ENCODE assay signal across 9 cellular contexts in the genomic region with DNA sequence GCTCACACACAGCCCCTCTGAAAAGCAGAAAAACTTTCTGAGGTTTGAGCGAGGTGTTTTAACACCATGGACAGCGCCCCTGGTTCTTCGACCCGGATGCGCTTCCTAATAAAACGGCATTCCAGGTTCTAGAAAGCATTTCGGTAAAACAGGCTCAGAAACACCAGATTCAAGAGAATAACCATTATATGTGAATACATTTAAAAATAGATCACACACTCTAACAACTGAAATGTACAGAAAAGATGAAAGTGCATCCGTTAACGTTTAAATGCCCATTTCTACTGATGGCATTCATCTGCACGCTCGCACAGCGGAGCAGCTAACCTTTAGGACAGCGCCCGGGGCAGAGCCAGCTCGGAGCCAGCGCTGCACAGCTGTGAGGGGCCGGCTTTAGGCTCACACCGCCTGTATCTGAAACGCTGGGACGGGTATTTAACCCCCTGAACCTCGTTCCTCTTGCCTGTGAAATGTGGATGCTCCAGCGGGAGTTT. TPM values are rescaled to one million over a fixed set of nuclear protein-coding genes. Genes with fewer than 3 reads are reported as not detected.
DNase-seq lines count a peak whose midpoint lies in the region; ATAC-seq and TF ChIP-seq lines count a peak whose summit lies in the region.
"Had no signal": no experiment of that assay in that cellular context is flagged by ENCODE, and none has a peak within 500 bp of the region (broad histone marks: within the 10 kb centered on the region; RNA-seq: fewer than 3 reads in every experiment).

No MANE protein-coding gene starts in this region.

- BruUV-seq in PC-9 (replicated peaks; lab: Mats Ljungman, UMichigan) = no TSS peak

- H3K9ac ChIP-seq in duodenal mucosa (ENCODE audit: low read depth in 1 of 2, low read length in 2 of 2) (no peak overlapping the region), liver (ENCODE audit: low read depth in 1 of 2, low read length in 2 of 2) (no peak overlapping the region)

- no peak for DNase-seq in Right ventricle myocardium superior
- no peak for DNase-seq in cardiac septum (ENCODE audit: low spot score)
- DNase-seq in upper lobe of right lung = no peak
- no peak for DNase-seq in germinal center (ENCODE audit: low spot score)
- no peak for DNase-seq in MV-4-11 (lab: John Stamatoyannopoulos, UW)
- no peak for DNase-seq in PC-9
- DNase-seq: Calu3 had no signal

- H3K9me3 ChIP-seq in duodenal mucosa (ENCODE audit: control insufficient read depth in 1 of 2, low read length in 2 of 2) (no peaks in the 10 kb centered on the region), liver (ENCODE audit: control insufficient read depth in 4 of 4, low read length in 3 of 4) (no peaks in the 10 kb centered on the region), upper lobe of right lung (no peaks in the 10 kb centered on the region), PC-9 (ENCODE audit: insufficient read depth, low read depth) (no peaks in the 10 kb centered on the region)

- H3K4me2 ChIP-seq in PC-9 = no peak overlapping the region

- POLR2A ChIA-PET in PC-9 (lab: Charles Lee; ENCODE audit: unreplicated experiment) = no interaction called here

- H3K4me1 ChIP-seq in duodenal mucosa (ENCODE audit: control insufficient read depth in 1 of 2, insufficient read depth in 2 of 2, low read length in 2 of 2) = no peaks in the 10 kb centered on the region
- peaks cover 0 to 6% (median 4%) of the 10 kb centered on the region in 4 donors for H3K4me1 ChIP-seq in liver (ENCODE audit: control insufficient read depth in 4 of 4, insufficient read depth in 4 of 4, low read length in 3 of 4)
- H3K4me1 ChIP-seq in upper lobe of right lung = peaks cover 3% of the 10 kb centered on the region
- no peaks in the 10 kb centered on the region for H3K4me1 ChIP-seq in PC-9 (replicated peaks; ENCODE audit: insufficient read depth)

- H4K20me1 ChIP-seq in PC-9 (ENCODE audit: insufficient read depth) = peaks cover 5% of the 10 kb centered on the region

- no peak for TF ChIP-seq CTCF in liver (IDR thresholded peaks at IDR 0.05; ENCODE audit: low read depth, low read length, missing input control)
- TF ChIP-seq CTCF in upper lobe of right lung (IDR thresholded peaks at IDR 0.05) = no peak
- no peak for TF ChIP-seq CTCF in PC-9 (conservative IDR thresholded peaks at IDR 0.05)

- peak; percentile 82 for ATAC-seq in Right ventricle myocardium superior (ENCODE audit: poor library complexity)
- ATAC-seq in upper lobe of right lung = peak; percentile 59

- CTCF ChIA-PET in PC-9 (lab: Charles Lee) = no interaction called here

- no peaks in the 10 kb centered on the region for H3K9me2 ChIP-seq in PC-9 (ENCODE audit: insufficient read depth)

- no peaks in the 10 kb centered on the region for H3K27me3 ChIP-seq in duodenal mucosa (ENCODE audit: control insufficient read depth in 1 of 2, insufficient read depth in 2 of 2, low read length in 2 of 2)
- H3K27me3 ChIP-seq in liver (ENCODE audit: control insufficient read depth in 4 of 4, insufficient read depth in 4 of 4, low read length in 3 of 4) = peaks cover 0 to 2% (median 0%) of the 10 kb centered on the region in 4 donors
- H3K27me3 ChIP-seq in upper lobe of right lung = no peaks in the 10 kb centered on the region
- peaks cover 60% of the 10 kb centered on the region for H3K27me3 ChIP-seq in PC-9 (ENCODE audit: insufficient read depth, low read depth)

- no peak overlapping the region for H2AFZ ChIP-seq in PC-9

- H3K4me3 ChIP-seq in duodenal mucosa (ENCODE audit: low read depth in 1 of 2, low read length in 2 of 2) (peak overlapping the region; percentile 43 to 54), liver (ENCODE audit: low read depth in 1 of 3, low read length in 3 of 3) (peak overlapping the region in 1 of 3 donors; percentile 44), upper lobe of right lung (peak overlapping the region; percentile 33), PC-9 (no peak overlapping the region)

- peak; percentile 36 to 40 for TF ChIP-seq RAD21 in liver (IDR thresholded peaks at IDR 0.05)

- no peaks in the 10 kb centered on the region for H3K36me3 ChIP-seq in duodenal mucosa (ENCODE audit: control insufficient read depth in 1 of 2, insufficient read depth in 2 of 2, low read length in 2 of 2)
- no peaks in the 10 kb centered on the region for H3K36me3 ChIP-seq in liver (ENCODE audit: control insufficient read depth in 4 of 4, insufficient read depth in 3 of 4, low read depth in 1 of 4, low read length in 3 of 4)
- no peaks in the 10 kb centered on the region for H3K36me3 ChIP-seq in upper lobe of right lung
- no peaks in the 10 kb centered on the region for H3K36me3 ChIP-seq in PC-9 (ENCODE audit: low read depth)

- intact Hi-C loops in Right ventricle myocardium superior (cut with DNase I) (no loop called here), cardiac septum (cut with DNase I) (no loop called here), upper lobe of right lung (cut with DNase I) (no loop called here), PC-9 (cut with micrococcal nuclease; ENCODE audit: unreplicated experiment) (no loop called here)

- H3K79me2 ChIP-seq in PC-9 (ENCODE audit: low read depth) = no peaks in the 10 kb centered on the region

- 4% methylated on average over 22 of the region's 22 CpGs for WGBS in liver

- H3F3A ChIP-seq in PC-9 (ENCODE audit: insufficient read depth, low read depth) = no peaks in the 10 kb centered on the region

- H3K27ac ChIP-seq in duodenal mucosa (ENCODE audit: low read depth, low read length) = no peak overlapping the region
- no peak overlapping the region for H3K27ac ChIP-seq in liver (ENCODE audit: low read depth in 1 of 2, low read length in 2 of 2)
- H3K27ac ChIP-seq in upper lobe of right lung = no peak overlapping the region
- H3K27ac ChIP-seq in PC-9 = no peak overlapping the region

TF ChIP-seq in liver, 16 proteins besides CTCF, POLR2A, EP300 and RAD21 (continues in another document):
- TF ChIP-seq YY1 (IDR thresholded peaks at IDR 0.05) = no peak
- TF ChIP-seq FOXA2 (IDR thresholded peaks at IDR 0.05) = no peak
- TF ChIP-seq GABPA (IDR thresholded peaks at IDR 0.05 in 1 of 2, conservative IDR thresholded peaks at IDR 0.05 in 1 of 2) = peak; percentile 49 to 76
- TF ChIP-seq JUND (IDR thresholded peaks at IDR 0.05) = no peak
- no peak for TF ChIP-seq FOXA1 (IDR thresholded peaks at IDR 0.05)
- TF ChIP-seq, protein P1, sequence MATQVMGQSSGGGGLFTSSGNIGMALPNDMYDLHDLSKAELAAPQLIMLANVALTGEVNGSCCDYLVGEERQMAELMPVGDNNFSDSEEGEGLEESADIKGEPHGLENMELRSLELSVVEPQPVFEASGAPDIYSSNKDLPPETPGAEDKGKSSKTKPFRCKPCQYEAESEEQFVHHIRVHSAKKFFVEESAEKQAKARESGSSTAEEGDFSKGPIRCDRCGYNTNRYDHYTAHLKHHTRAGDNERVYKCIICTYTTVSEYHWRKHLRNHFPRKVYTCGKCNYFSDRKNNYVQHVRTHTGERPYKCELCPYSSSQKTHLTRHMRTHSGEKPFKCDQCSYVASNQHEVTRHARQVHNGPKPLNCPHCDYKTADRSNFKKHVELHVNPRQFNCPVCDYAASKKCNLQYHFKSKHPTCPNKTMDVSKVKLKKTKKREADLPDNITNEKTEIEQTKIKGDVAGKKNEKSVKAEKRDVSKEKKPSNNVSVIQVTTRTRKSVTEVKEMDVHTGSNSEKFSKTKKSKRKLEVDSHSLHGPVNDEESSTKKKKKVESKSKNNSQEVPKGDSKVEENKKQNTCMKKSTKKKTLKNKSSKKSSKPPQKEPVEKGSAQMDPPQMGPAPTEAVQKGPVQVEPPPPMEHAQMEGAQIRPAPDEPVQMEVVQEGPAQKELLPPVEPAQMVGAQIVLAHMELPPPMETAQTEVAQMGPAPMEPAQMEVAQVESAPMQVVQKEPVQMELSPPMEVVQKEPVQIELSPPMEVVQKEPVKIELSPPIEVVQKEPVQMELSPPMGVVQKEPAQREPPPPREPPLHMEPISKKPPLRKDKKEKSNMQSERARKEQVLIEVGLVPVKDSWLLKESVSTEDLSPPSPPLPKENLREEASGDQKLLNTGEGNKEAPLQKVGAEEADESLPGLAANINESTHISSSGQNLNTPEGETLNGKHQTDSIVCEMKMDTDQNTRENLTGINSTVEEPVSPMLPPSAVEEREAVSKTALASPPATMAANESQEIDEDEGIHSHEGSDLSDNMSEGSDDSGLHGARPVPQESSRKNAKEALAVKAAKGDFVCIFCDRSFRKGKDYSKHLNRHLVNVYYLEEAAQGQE (IDR thresholded peaks at IDR 0.05) = peak; percentile 100
- TF ChIP-seq, protein P2, sequence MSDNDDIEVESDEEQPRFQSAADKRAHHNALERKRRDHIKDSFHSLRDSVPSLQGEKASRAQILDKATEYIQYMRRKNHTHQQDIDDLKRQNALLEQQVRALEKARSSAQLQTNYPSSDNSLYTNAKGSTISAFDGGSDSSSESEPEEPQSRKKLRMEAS (IDR thresholded peaks at IDR 0.05) = no peak
- TF ChIP-seq, protein P3, sequence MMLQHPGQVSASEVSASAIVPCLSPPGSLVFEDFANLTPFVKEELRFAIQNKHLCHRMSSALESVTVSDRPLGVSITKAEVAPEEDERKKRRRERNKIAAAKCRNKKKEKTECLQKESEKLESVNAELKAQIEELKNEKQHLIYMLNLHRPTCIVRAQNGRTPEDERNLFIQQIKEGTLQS (IDR thresholded peaks at IDR 0.05) = no peak
- no peak for TF ChIP-seq HNF4A (conservative IDR thresholded peaks at IDR 0.05)
- no peak for TF ChIP-seq TAF1 (conservative IDR thresholded peaks at IDR 0.05)
- no peak for TF ChIP-seq EGR1 (IDR thresholded peaks at IDR 0.05; ENCODE audit: low read depth in 2 of 2)
- no peak for TF ChIP-seq NR2F2 (IDR thresholded peaks at IDR 0.05)
- TF ChIP-seq HNF4G (IDR thresholded peaks at IDR 0.05) = no peak
- peak in 1 of 2 donors; percentile 16 for TF ChIP-seq RXRA (IDR thresholded peaks at IDR 0.05)

RNA-seq across cellular contexts. Expression of a gene that starts 26.3 kb away (rescaled TPM):
- total RNA-seq in Right ventricle myocardium superior = 10.8 TPM
- total RNA-seq in cardiac septum = 18.4 TPM
- total RNA-seq in liver = 10 to 100 TPM in 1 of 2 donors, 1 to 10 TPM in 1; 8.8 to 15.1 TPM
- polyA plus RNA-seq in liver = 1 to 10 TPM; 3.9 to 7.4 TPM
- 19.9 TPM for total RNA-seq in upper lobe of right lung
- total RNA-seq in PC-9 (2021) = 72.8 and 84.8 TPM in 2 replicates

RNA-seq across cellular contexts. Expression of a gene that starts 53.7 kb away (rescaled TPM):
- 2.1 TPM for total RNA-seq in Right ventricle myocardium superior
- 4.2 TPM for total RNA-seq in cardiac septum
- total RNA-seq in liver = 10 to 100 TPM in 1 of 2 donors, 1 to 10 TPM in 1; 6.3 to 87.0 TPM
- 10 to 100 TPM; 43.1 to 52.2 TPM for polyA plus RNA-seq in liver
- 8.0 TPM for total RNA-seq in upper lobe of right lung
- 52.3 and 56.7 TPM in 2 replicates for total RNA-seq in PC-9 (2021)

RNA-seq across cellular contexts. Expression of a gene that starts 54.1 kb away (rescaled TPM):
- total RNA-seq in Right ventricle myocardium superior (30.1 TPM), cardiac septum (39.9 TPM), liver (10 to 100 TPM; 26.9 to 52.2 TPM), upper lobe of right lung (46.4 TPM), PC-9 (2021) (148 and 155 TPM in 2 replicates)
- polyA plus RNA-seq in liver = 10 to 100 TPM; 27.2 to 29.1 TPM
